Comparison of ENCODE assay signal across 8 cellular contexts in the genomic region with DNA sequence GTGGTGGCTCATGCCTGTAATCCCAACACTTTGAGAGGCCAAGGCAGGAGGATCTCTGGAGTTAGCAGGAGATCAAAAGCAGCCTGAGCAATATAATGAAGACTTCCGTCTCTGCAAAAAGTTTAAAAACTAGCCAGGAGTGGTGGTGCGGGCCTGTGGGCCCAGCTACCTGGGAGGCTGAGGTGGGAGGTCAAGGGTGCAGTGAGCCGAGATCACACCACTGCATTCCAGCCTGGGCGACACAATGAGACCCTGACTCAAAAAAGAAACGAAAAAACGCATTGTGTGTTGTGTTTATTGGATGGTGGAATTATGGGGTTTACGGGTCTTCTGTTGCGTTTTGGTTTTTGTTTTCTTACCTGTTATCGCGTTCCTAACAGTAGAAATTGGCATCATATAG. TPM values are rescaled to one million over a fixed set of nuclear protein-coding genes. Genes with fewer than 3 reads are reported as not detected.
DNase-seq lines count a peak whose midpoint lies in the region; ATAC-seq, FAIRE-seq and TF ChIP-seq lines count a peak whose summit lies in the region.

No MANE protein-coding gene starts in this region.

- no peak for FAIRE-seq in GM19239 (lab: Jason Lieb, UNC)

- H2AFZ ChIP-seq in parathyroid adenoma, result peak overlapping the region; percentile 92

- H3K79me2 ChIP-seq in parathyroid adenoma, result peaks cover 11% of the 10 kb centered on the region

- peaks cover 16% of the 10 kb centered on the region for H3K4me1 Mint-ChIP-seq in Calu3 (ENCODE audit: low read depth, unreplicated experiment)

- CTCF ChIA-PET in Calu3 (lab: Charles Lee), result interaction anchor here (0.8 to 1.4 kb wide), 3 partner anchors 10 to 106 kb away, joined by 3 to 4 read pairs (median 3); no protein-coding TSS in a partner anchor

- H3K9me3 ChIP-seq in RWPE2 (ENCODE audit: severe bottlenecking) (no peaks in the 10 kb centered on the region), esophagus muscularis mucosa (no peaks in the 10 kb centered on the region), parathyroid adenoma (ENCODE audit: control insufficient read depth, low read length) (no peaks in the 10 kb centered on the region)

- H3K27ac ChIP-seq in RWPE2 (ENCODE audit: poor library complexity, severe bottlenecking) (peak overlapping the region; percentile 37), esophagus muscularis mucosa (replicated peaks in 1 of 4) (peak overlapping the region; percentile 89 to 96 (median 91)), parathyroid adenoma (peak overlapping the region; percentile 79)

- H3K4me3 Mint-ChIP-seq in Calu3 (ENCODE audit: low read depth, unreplicated experiment), result peak overlapping the region; percentile 91

- H3K4me2 ChIP-seq in parathyroid adenoma (ENCODE audit: low read length), result peak overlapping the region; percentile 54

- H3K27me3 ChIP-seq in RWPE2 (ENCODE audit: insufficient read depth, poor library complexity, severe bottlenecking), result no peaks in the 10 kb centered on the region
- no peaks in the 10 kb centered on the region for H3K27me3 ChIP-seq in esophagus muscularis mucosa
- H3K27me3 ChIP-seq in parathyroid adenoma (ENCODE audit: control insufficient read depth, insufficient read depth, low read length), result no peaks in the 10 kb centered on the region

- H3K27me3 Mint-ChIP-seq in Calu3 (ENCODE audit: unreplicated experiment), result no peaks in the 10 kb centered on the region

- H3K4me1 ChIP-seq in RWPE2 (ENCODE audit: insufficient read depth, poor library complexity, severe bottlenecking) (peaks cover 10% of the 10 kb centered on the region), esophagus muscularis mucosa (peaks cover 23 to 45% (median 33%) of the 10 kb centered on the region in 4 donors), parathyroid adenoma (peaks cover 10% of the 10 kb centered on the region)

- TF ChIP-seq CTCF in Calu3 (IDR thresholded peaks at IDR 0.05; ENCODE audit: unreplicated experiment), result no peak
- TF ChIP-seq CTCF in RWPE2 (IDR thresholded peaks at IDR 0.05; ENCODE audit: poor library complexity, severe bottlenecking), result no peak
- TF ChIP-seq CTCF in esophagus muscularis mucosa (IDR thresholded peaks at IDR 0.05), result no peak
- TF ChIP-seq CTCF in parathyroid adenoma (IDR thresholded peaks at IDR 0.05), result no peak

- TF ChIP-seq EP300 in esophagus muscularis mucosa (IDR thresholded peaks at IDR 0.05), result no peak

- peak overlapping the region; percentile 98 for H3K27ac Mint-ChIP-seq in Calu3 (ENCODE audit: unreplicated experiment)

- peaks cover 48% of the 10 kb centered on the region for H3K36me3 Mint-ChIP-seq in Calu3 (ENCODE audit: insufficient read depth, unreplicated experiment)

- peaks cover 23% of the 10 kb centered on the region for H3K36me3 ChIP-seq in RWPE2 (ENCODE audit: low read depth)
- H3K36me3 ChIP-seq in esophagus muscularis mucosa, result peaks cover under 1 to 17% (median 9%) of the 10 kb centered on the region in 4 donors
- no peaks in the 10 kb centered on the region for H3K36me3 ChIP-seq in parathyroid adenoma (ENCODE audit: control insufficient read depth, insufficient read depth, low read length)

- intact Hi-C loops in Calu3 (cut with micrococcal nuclease; ENCODE audit: unreplicated experiment) (no loop called here), esophagus muscularis mucosa (cut with DNase I) (loop anchor here (10.0 kb wide), 1 partner anchor 51 kb away; the partner anchor contains the start of gene DDX19B)

- H3K9me3 Mint-ChIP-seq in Calu3 (ENCODE audit: low read depth, unreplicated experiment), result no peaks in the 10 kb centered on the region

- H3K4me3 ChIP-seq in RWPE2 (ENCODE audit: severe bottlenecking) (peak overlapping the region; percentile 72), esophagus muscularis mucosa (peak overlapping the region; percentile 68 to 91 (median 74)), parathyroid adenoma (ENCODE audit: low read depth, low read length) (peak overlapping the region; percentile 76)

- DNase-seq in Calu3 (no peak), RWPE2 (ENCODE audit: low spot score) (no peak), esophagus muscularis mucosa (ENCODE audit: extremely low spot score) (no peak), kidney tubule cell (ENCODE audit: low spot score) (no peak), GM19239 (ENCODE audit: insufficient read length, low spot score) (no peak), NCI-H2081 treated with DMSO at 0.1 percent for 48 hours (lab: John Stamatoyannopoulos, UW) (no peak), NCI-H524 (lab: John Stamatoyannopoulos, UW) (no peak)

- TF ChIP-seq POLR2A in esophagus muscularis mucosa (IDR thresholded peaks at IDR 0.05; ENCODE audit: low read depth), result no peak

- TSS peak; percentile 83 for BruUV-seq in Calu3 (replicated peaks; lab: Mats Ljungman, UMichigan)

- 90% methylated on average over 10 of the region's 10 CpGs for WGBS in esophagus muscularis mucosa

- ATAC-seq in RWPE2 (ENCODE audit: low read depth), result no peak

- no peak overlapping the region for H3K9ac ChIP-seq in parathyroid adenoma

RNA-seq across cellular contexts. Expression of gene DDX19A, which starts 0.9 kb away (rescaled TPM):
- total RNA-seq in Calu3 (2022) (50.9 and 59.8 TPM in 2 replicates), esophagus muscularis mucosa (10 to 100 TPM; 44.0 to 54.0 (median 52.8) TPM)

RNA-seq across cellular contexts. Expression of gene DDX19B, which starts 46.9 kb away (rescaled TPM):
- total RNA-seq in Calu3 (2022), result 44.6 and 45.2 TPM in 2 replicates
- total RNA-seq in esophagus muscularis mucosa, result 10 to 100 TPM; 36.1 to 48.7 (median 41.1) TPM

RNA-seq across cellular contexts. Expression of gene AARS1, which starts 56.5 kb away (rescaled TPM):
- 241 and 261 TPM in 2 replicates for total RNA-seq in Calu3 (2022)
- 100 to 1,000 TPM in 1 of 4 donors, 10 to 100 TPM in 3; 67.1 to 101 (median 87.2) TPM for total RNA-seq in esophagus muscularis mucosa

Comparison
In these comparisons a context has a peak if more than half of its experiments do, and no peak if none do; other contexts are left out.
1. H3K27ac ChIP-seq: peak in every context shown above with its lines; median percentile 91 in esophagus muscularis mucosa; 79 in parathyroid adenoma; 37 in RWPE2.